Comparison of ENCODE assay signal across 2 cellular contexts in the genomic region with DNA sequence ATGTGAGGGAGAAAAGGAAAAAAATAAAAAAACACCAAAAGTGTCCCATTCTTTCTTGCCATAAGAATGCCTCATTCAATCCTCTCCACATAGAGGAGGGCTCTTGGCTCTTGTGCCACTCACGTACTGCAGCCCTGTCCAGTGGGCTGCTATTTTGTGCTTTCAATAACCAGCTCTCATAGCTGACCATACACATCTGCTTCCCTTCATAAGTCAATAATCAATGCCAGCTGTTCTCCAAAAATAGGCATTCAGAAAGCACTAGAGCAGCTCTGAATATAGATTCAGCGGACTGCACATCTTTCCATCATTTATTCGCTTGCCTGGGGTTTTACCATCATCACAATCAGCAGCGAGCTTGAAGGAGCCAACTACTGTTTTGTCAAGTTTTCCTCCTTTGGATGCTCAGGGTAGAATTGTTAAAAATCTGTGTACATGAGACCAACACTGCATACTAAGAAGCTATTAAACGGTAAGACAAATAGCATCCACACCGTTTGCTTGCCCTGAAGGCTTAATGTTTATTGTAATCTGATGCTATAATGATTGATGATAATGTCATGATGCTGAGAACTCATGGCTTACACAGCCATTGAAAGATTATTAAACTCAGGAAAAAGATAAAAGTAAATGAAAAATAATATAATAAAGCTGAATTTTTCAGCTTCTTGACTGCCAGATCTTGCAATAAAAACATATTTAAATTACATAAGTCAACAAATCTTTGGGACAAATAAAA.
TF ChIP-seq lines count a peak whose summit lies in the region.

No MANE protein-coding gene starts in this region.

TF ChIP-seq in HEK293, 187 proteins besides CTCF, POLR2A, EP300 and RAD21 (continued from another document and continues in another):
- TF ChIP-seq ZNF324 (tag by site-specific recombination; IDR thresholded peaks at IDR 0.05) (no peak), ZFP37 (tag by site-specific recombination; IDR thresholded peaks at IDR 0.05) (no peak), ZNF548 (tag by site-specific recombination; IDR thresholded peaks at IDR 0.05) (no peak), ZNF341 (tag by site-specific recombination; IDR thresholded peaks at IDR 0.05; ENCODE audit: low read depth) (no peak), ZNF658 (tag by site-specific recombination; IDR thresholded peaks at IDR 0.05) (no peak), ZNF138 (tag by site-specific recombination; IDR thresholded peaks at IDR 0.05; ENCODE audit: borderline replicate concordance) (no peak), ZNF843 (tag by site-specific recombination; IDR thresholded peaks at IDR 0.05) (peak; percentile 71), ZNF391 (tag by site-specific recombination; IDR thresholded peaks at IDR 0.05; ENCODE audit: borderline replicate concordance, low read depth) (no peak), PRDM2 (tag by site-specific recombination; IDR thresholded peaks at IDR 0.05; ENCODE audit: borderline replicate concordance) (no peak), ZNF560 (tag by site-specific recombination; IDR thresholded peaks at IDR 0.05; ENCODE audit: borderline replicate concordance) (no peak), ZNF248 (tag by site-specific recombination; IDR thresholded peaks at IDR 0.05) (no peak), ZNF221 (tag by site-specific recombination; IDR thresholded peaks at IDR 0.05; ENCODE audit: borderline replicate concordance) (no peak; the same call in 1 of the 2 replicates), ZNF623 (tag by site-specific recombination; IDR thresholded peaks at IDR 0.05) (no peak), ZNF2 (tag by site-specific recombination; IDR thresholded peaks at IDR 0.05) (no peak), ZBTB49 (tag by site-specific recombination; IDR thresholded peaks at IDR 0.05; ENCODE audit: low read depth) (no peak)
- TF ChIP-seq, protein P1, sequence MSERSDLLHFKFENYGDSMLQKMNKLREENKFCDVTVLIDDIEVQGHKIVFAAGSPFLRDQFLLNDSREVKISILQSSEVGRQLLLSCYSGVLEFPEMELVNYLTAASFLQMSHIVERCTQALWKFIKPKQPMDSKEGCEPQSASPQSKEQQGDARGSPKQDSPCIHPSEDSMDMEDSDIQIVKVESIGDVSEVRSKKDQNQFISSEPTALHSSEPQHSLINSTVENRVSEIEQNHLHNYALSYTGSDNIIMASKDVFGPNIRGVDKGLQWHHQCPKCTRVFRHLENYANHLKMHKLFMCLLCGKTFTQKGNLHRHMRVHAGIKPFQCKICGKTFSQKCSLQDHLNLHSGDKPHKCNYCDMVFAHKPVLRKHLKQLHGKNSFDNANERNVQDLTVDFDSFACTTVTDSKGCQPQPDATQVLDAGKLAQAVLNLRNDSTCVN (tag by site-specific recombination; optimal IDR thresholded peaks at IDR 0.05), result no peak

TF ChIP-seq in HepG2, 621 proteins besides CTCF, POLR2A, EP300 and RAD21 (continued from another document):
- TF ChIP-seq NR0B2 (CRISPR knock-in tag; IDR thresholded peaks at IDR 0.05), result no peak
- no peak for TF ChIP-seq CBFB (CRISPR knock-in tag; IDR thresholded peaks at IDR 0.05)
- no peak for TF ChIP-seq CSRNP2 (CRISPR knock-in tag; conservative IDR thresholded peaks at IDR 0.05; ENCODE audit: low read depth)
- no peak for TF ChIP-seq IKZF5 (CRISPR knock-in tag; IDR thresholded peaks at IDR 0.05)
- no peak for TF ChIP-seq ELF4 (CRISPR knock-in tag; IDR thresholded peaks at IDR 0.05; ENCODE audit: borderline replicate concordance)
- TF ChIP-seq ADNP (CRISPR knock-in tag; IDR thresholded peaks at IDR 0.05), result no peak
- TF ChIP-seq MATR3 (CRISPR knock-in tag; IDR thresholded peaks at IDR 0.05), result no peak
